22 cellular contexts compared by ENCODE assay signal in genomic region chr15:68201879-68202261, GRCh38. TPM values are rescaled to one million over a fixed set of nuclear protein-coding genes. Genes with fewer than 3 reads are reported as not detected.
DNase-seq lines count a peak whose midpoint lies in the region; ATAC-seq and TF ChIP-seq lines count a peak whose summit lies in the region.
"Had no signal": no experiment of that assay in that cellular context is flagged by ENCODE, and none has a peak within 500 bp of the region (broad histone marks: within the 10 kb centered on the region; RNA-seq: fewer than 3 reads in every experiment).

No MANE protein-coding gene starts in this region.

- no peak overlapping the region for H3K18ac ChIP-seq in neuronal stem cell (ENCODE audit: low read length)

- no peaks in the 10 kb centered on the region for H3K9me3 Mint-ChIP-seq in activated CD4-positive, alpha-beta T cell treated with anti-CD3 and anti-CD28 coated beads, Interleukin-2, amount 10 ng/mL, durations not matched to agents 24 days and 14 days

- H2BK12ac ChIP-seq in neuronal stem cell (ENCODE audit: low read length) = no peak overlapping the region

- H3K4me3 ChIP-seq in duodenal mucosa (ENCODE audit: low read depth in 1 of 2, low read length in 2 of 2) (peak overlapping the region; percentile 18 to 28), neuronal stem cell (ENCODE audit: low read length in 2 of 2) (no peak overlapping the region), esophagus squamous epithelium (no peak overlapping the region)
- H3K4me3 ChIP-seq: adrenal gland, colonic mucosa, GM23248, right lobe of liver, upper lobe of left lung had no signal

- H3K9ac ChIP-seq in duodenal mucosa (ENCODE audit: low read depth in 1 of 2, low read length in 2 of 2) (peak overlapping the region in 1 of 2 donors; percentile 32), neuronal stem cell (ENCODE audit: low read depth, low read length, poor library complexity) (no peak overlapping the region)
- H3K9ac ChIP-seq: GM23248, parathyroid adenoma had no signal

- no peak overlapping the region for H4K91ac ChIP-seq in neuronal stem cell (ENCODE audit: low read depth, low read length, poor library complexity)

- no peak for TF ChIP-seq CTCF in esophagus squamous epithelium (IDR thresholded peaks at IDR 0.05)

- H2AFZ ChIP-seq in neuronal stem cell (ENCODE audit: low read length) = no peak overlapping the region
- H2AFZ ChIP-seq: GM23248, parathyroid adenoma had no signal

- H3K4me1 ChIP-seq in duodenal mucosa (ENCODE audit: control insufficient read depth in 1 of 2, insufficient read depth in 2 of 2, low read length in 2 of 2) (peaks cover 41 to 60% of the 10 kb centered on the region in 2 donors), neuronal stem cell (ENCODE audit: control insufficient read depth in 2 of 2, insufficient read depth in 1 of 2, low read depth in 1 of 2, low read length in 2 of 2) (peaks cover 5 to 39% of the 10 kb centered on the region in 2 donors), esophagus squamous epithelium (peaks cover 14 to 44% (median 25%) of the 10 kb centered on the region in 3 donors)

- no peak overlapping the region for H2BK15ac ChIP-seq in neuronal stem cell (ENCODE audit: low read length)

- H3K4ac ChIP-seq in neuronal stem cell (ENCODE audit: low read length) = no peak overlapping the region

- H3K27me3 ChIP-seq in duodenal mucosa (ENCODE audit: control insufficient read depth in 1 of 2, insufficient read depth in 2 of 2, low read length in 2 of 2) = no peaks in the 10 kb centered on the region
- H3K27me3 ChIP-seq in neuronal stem cell (ENCODE audit: control insufficient read depth in 3 of 3, insufficient read depth in 3 of 3, low read depth in 1 of 3, low read length in 3 of 3) = no peaks in the 10 kb centered on the region
- H3K27me3 ChIP-seq in esophagus squamous epithelium = no peaks in the 10 kb centered on the region
- H3K27me3 ChIP-seq: adrenal gland, colonic mucosa, right lobe of liver, upper lobe of left lung had no signal

- no CpG with 5 or more reads among the region's 3 CpGs for WGBS in neuronal stem cell (ENCODE audit: extremely low coverage in 2 of 2, insufficient read length in 2 of 2, insufficient replicate concordance in 1 of 2), 2 donors
- WGBS in esophagus squamous epithelium, 2 donors = 40 to 57% methylated on average over 3 of the region's 3 CpGs

- TF ChIP-seq POLR2A in esophagus squamous epithelium (IDR thresholded peaks at IDR 0.05) = no peak

- H3K14ac ChIP-seq in neuronal stem cell (ENCODE audit: low read length) = no peak overlapping the region

- no peak overlapping the region for H2BK5ac ChIP-seq in neuronal stem cell (ENCODE audit: low read length)

- peaks cover 5% of the 10 kb centered on the region for H3K79me1 ChIP-seq in neuronal stem cell (ENCODE audit: low read depth, low read length)

- intact Hi-C loops in activated CD4-positive, alpha-beta T cell treated with anti-CD3 and anti-CD28 coated beads, Interleukin-2, amount 10 ng/mL, durations not matched to agents 24 days and 14 days (cut with micrococcal nuclease) = no loop called here
- intact Hi-C loops in esophagus squamous epithelium (cut with DNase I) = no loop called here

- H2BK120ac ChIP-seq in neuronal stem cell (ENCODE audit: low read depth, low read length) = no peak overlapping the region

- no peaks in the 10 kb centered on the region for H3K27me3 Mint-ChIP-seq in activated CD4-positive, alpha-beta T cell treated with anti-CD3 and anti-CD28 coated beads, Interleukin-2, amount 10 ng/mL, durations not matched to agents 24 days and 14 days
- H3K27me3 Mint-ChIP-seq: B cell had no signal

- H4K8ac ChIP-seq in neuronal stem cell (ENCODE audit: low read depth, low read length) = no peak overlapping the region

- no peak for DNase-seq in activated CD4-positive, alpha-beta T cell treated with anti-CD3 and anti-CD28 coated beads, Interleukin-2, amount 10 ng/mL, durations not matched to agents 24 days and 14 days
- DNase-seq in activated CD4-positive, alpha-beta T cell treated with anti-CD3 and anti-CD28 coated beads, Interleukin-2, amount 50 U/mL, for 48 hours = no peak
- DNase-seq in NCI-H82 (lab: John Stamatoyannopoulos, UW) (peak; percentile 91), neuronal stem cell (ENCODE audit: low spot score) (peak; percentile 21), OCI-M2 (lab: John Stamatoyannopoulos, UW; ENCODE audit: unreplicated experiment) (no peak), esophagus squamous epithelium (lab: John Stamatoyannopoulos, UW) (no peak)
- DNase-seq: activated CD4-positive, alpha-beta T cell treated with anti-CD3 and anti-CD28 coated beads for 1 hour; activated effector memory CD4-positive, alpha-beta T cell treated with anti-CD3 and anti-CD28 coated beads, Interleukin-2, amount 50 U/mL, for 16 hours; colonic mucosa; GM23248; IMR-90; left cardiac atrium; NCI-H1417 treated with DMSO at 0.1 percent for 48 hours; NCI-H510A; Right ventricle myocardium superior; upper lobe of left lung had no signal

- H3K36me3 Mint-ChIP-seq in activated CD4-positive, alpha-beta T cell treated with anti-CD3 and anti-CD28 coated beads, Interleukin-2, amount 10 ng/mL, durations not matched to agents 24 days and 14 days (ENCODE audit: low read depth) = peaks cover 18% of the 10 kb centered on the region

- peak overlapping the region; percentile 75 for H3K27ac Mint-ChIP-seq in activated CD4-positive, alpha-beta T cell treated with anti-CD3 and anti-CD28 coated beads, Interleukin-2, amount 10 ng/mL, durations not matched to agents 24 days and 14 days
- H3K27ac Mint-ChIP-seq: B cell had no signal

- peaks cover 19% of the 10 kb centered on the region for H3K4me1 Mint-ChIP-seq in activated CD4-positive, alpha-beta T cell treated with anti-CD3 and anti-CD28 coated beads, Interleukin-2, amount 10 ng/mL, durations not matched to agents 24 days and 14 days

- H3K4me3 Mint-ChIP-seq in activated CD4-positive, alpha-beta T cell treated with anti-CD3 and anti-CD28 coated beads, Interleukin-2, amount 10 ng/mL, durations not matched to agents 24 days and 14 days = no peak overlapping the region
- H3K4me3 Mint-ChIP-seq: B cell had no signal

- H3K36me3 ChIP-seq in duodenal mucosa (ENCODE audit: control insufficient read depth in 1 of 2, insufficient read depth in 2 of 2, low read length in 2 of 2) (peaks cover 0 to 12% of the 10 kb centered on the region in 2 donors), neuronal stem cell (replicated peaks in 1 of 2; ENCODE audit: control insufficient read depth in 2 of 2, insufficient read depth in 2 of 2, low read length in 2 of 2) (peaks cover 2 to 28% of the 10 kb centered on the region in 2 donors), esophagus squamous epithelium (peaks cover 0 to 4% (median 0%) of the 10 kb centered on the region in 3 donors)
- H3K36me3 ChIP-seq: adrenal gland, colonic mucosa had no signal

- H2AK5ac ChIP-seq in neuronal stem cell (ENCODE audit: low read depth, low read length) = no peak overlapping the region

- H3K9me3 ChIP-seq in duodenal mucosa (ENCODE audit: control insufficient read depth in 1 of 2, low read length in 2 of 2) (no peaks in the 10 kb centered on the region), neuronal stem cell (replicated peaks in 1 of 2; ENCODE audit: control insufficient read depth in 2 of 2, insufficient read depth in 1 of 2, low read depth in 1 of 2, low read length in 2 of 2) (no peaks in the 10 kb centered on the region), esophagus squamous epithelium (no peaks in the 10 kb centered on the region)
- H3K9me3 ChIP-seq: adrenal gland, colonic mucosa, right lobe of liver, upper lobe of left lung had no signal

- no peak for ATAC-seq in HG02759 (IDR thresholded peaks at IDR 0.05; ENCODE audit: unreplicated experiment)
- ATAC-seq: left cardiac atrium, right lobe of liver had no signal

- no peak overlapping the region for H3K27ac ChIP-seq in duodenal mucosa (ENCODE audit: low read depth, low read length)
- H3K27ac ChIP-seq in neuronal stem cell (replicated peaks; ENCODE audit: low read length) = no peak overlapping the region
- H3K27ac ChIP-seq in esophagus squamous epithelium = no peak overlapping the region
- H3K27ac ChIP-seq: colonic mucosa, GM23248, parathyroid adenoma, right lobe of liver, upper lobe of left lung had no signal

- no peak overlapping the region for H3K4me2 ChIP-seq in neuronal stem cell (ENCODE audit: insufficient read depth, low read length, poor library complexity, severe bottlenecking)

- no peak overlapping the region for H3K23ac ChIP-seq in neuronal stem cell (ENCODE audit: low read depth, low read length, poor library complexity)

RNA-seq across cellular contexts. Expression of gene CALML4, which starts 3.3 kb away (rescaled TPM):
- total RNA-seq in activated CD4-positive, alpha-beta T cell treated with anti-CD3 and anti-CD28 coated beads, Interleukin-2, amount 10 ng/mL, durations not matched to agents 24 days and 14 days = 14.6 and 16.5 TPM in 2 replicates
- 26.8 TPM for polyA plus RNA-seq in neuronal stem cell (2013, experiment 1 of 2)
- 28.4 TPM for polyA plus RNA-seq in neuronal stem cell (2013, experiment 2 of 2)
- total RNA-seq in esophagus squamous epithelium = 1 to 10 TPM; 1.6 to 5.3 (median 3.3) TPM

RNA-seq across cellular contexts. Expression of gene CLN6, which starts 27.7 kb away (rescaled TPM):
- 99.0 and 102 TPM in 2 replicates for total RNA-seq in activated CD4-positive, alpha-beta T cell treated with anti-CD3 and anti-CD28 coated beads, Interleukin-2, amount 10 ng/mL, durations not matched to agents 24 days and 14 days
- polyA plus RNA-seq in neuronal stem cell (2013, experiment 1 of 2) = 19.2 TPM
- 19.5 TPM for polyA plus RNA-seq in neuronal stem cell (2013, experiment 2 of 2)
- 10 to 100 TPM; 13.2 to 30.8 (median 24.4) TPM for total RNA-seq in esophagus squamous epithelium

Comparison
In these comparisons a context has a peak if more than half of its experiments do, and no peak if none do; other contexts are left out.
1. DNase-seq: peak in NCI-H82 (single experiment) and neuronal stem cell (single experiment); none in activated CD4-positive, alpha-beta T cell treated with anti-CD3 and anti-CD28 coated beads, Interleukin-2, amount 10 ng/mL, durations not matched to agents 24 days and 14 days (single experiment), activated CD4-positive, alpha-beta T cell treated with anti-CD3 and anti-CD28 coated beads, Interleukin-2, amount 50 U/mL, for 48 hours (0 of 2), OCI-M2 (single experiment) and esophagus squamous epithelium (single experiment).
2. H3K4me3 ChIP-seq: peak in duodenal mucosa (2 of 2); none in neuronal stem cell (0 of 2) and esophagus squamous epithelium (0 of 4).